13 cellular contexts compared by ENCODE assay signal in the genomic region with DNA sequence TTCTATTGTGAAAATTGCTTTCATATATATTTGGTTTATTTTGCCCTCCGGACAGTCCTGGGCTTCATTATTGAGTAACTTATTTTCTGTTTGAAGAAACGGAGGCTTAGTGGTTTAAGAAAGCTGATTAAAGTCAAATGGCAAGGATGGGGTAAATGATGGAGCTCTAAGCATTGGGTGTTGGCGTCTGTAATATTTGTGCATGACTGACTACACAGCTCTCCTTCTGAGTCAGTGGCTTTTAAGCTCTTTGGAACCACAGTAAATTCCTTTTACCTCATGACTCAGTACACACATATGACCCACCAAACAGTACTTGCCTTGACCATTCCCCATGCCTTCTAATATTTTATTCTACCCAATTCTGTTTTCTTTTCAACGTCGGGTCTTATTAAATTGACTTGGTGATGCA. TPM values are rescaled to one million over a fixed set of nuclear protein-coding genes. Genes with fewer than 3 reads are reported as not detected.
A peak's percentile ranks its signal among the peaks of the same experiment; 100 is the strongest.
DNase-seq lines count a peak whose midpoint lies in the region; ATAC-seq and TF ChIP-seq lines count a peak whose summit lies in the region.
"Had no signal": no experiment of that assay in that cellular context is flagged by ENCODE, and none has a peak within 500 bp of the region (broad histone marks: within the 10 kb centered on the region; RNA-seq: fewer than 3 reads in every experiment).

No MANE protein-coding gene starts in this region.

- peaks cover 41 to 81% of the 10 kb centered on the region in 2 experiments for H3K4me1 ChIP-seq in HCT116 (ENCODE audit: control insufficient read depth in 1 of 2, insufficient read depth in 2 of 2, low read length in 2 of 2)
- H3K4me1 ChIP-seq: HAP-1, upper lobe of left lung had no signal

- TF ChIP-seq RAD21 in HCT116 (IDR thresholded peaks at IDR 0.05; ENCODE audit: low read depth) = no peak

- POLR2A ChIA-PET in HCT116 (lab: Charles Lee) = interaction anchor here (0.7 to 1.5 kb wide), 4 partner anchors 9 to 58 kb away, joined by 3 read pairs; no protein-coding TSS in a partner anchor

- peak overlapping the region; percentile 81 for H3K4me2 ChIP-seq in HCT116 (ENCODE audit: low read length)

- H3K9ac ChIP-seq in HCT116 (ENCODE audit: low read length) = peak overlapping the region; percentile 16; the same call in 1 of the 2 replicates

- peak overlapping the region; percentile 36 for H2AFZ ChIP-seq in HCT116 (ENCODE audit: low read depth, low read length, poor library complexity, severe bottlenecking)

- H3K4me3 Mint-ChIP-seq in nephron progenitor cell = no peak overlapping the region
- H3K4me3 Mint-ChIP-seq in activated T-cell treated with anti-CD3 and anti-CD28 coated beads, Interleukin-2, amount 50 U/mL, for 4 hours = no peak overlapping the region
- H3K4me3 Mint-ChIP-seq: memory B cell had no signal

- H3K36me3 Mint-ChIP-seq in nephron progenitor cell (ENCODE audit: low read depth) = no peaks in the 10 kb centered on the region
- H3K36me3 Mint-ChIP-seq in activated T-cell treated with anti-CD3 and anti-CD28 coated beads, Interleukin-2, amount 50 U/mL, for 4 hours (ENCODE audit: insufficient read depth) = no peaks in the 10 kb centered on the region
- H3K36me3 Mint-ChIP-seq: memory B cell had no signal

- H3K9me2 ChIP-seq in HCT116 (ENCODE audit: insufficient read depth) = no peaks in the 10 kb centered on the region

- no peaks in the 10 kb centered on the region for H3K27me3 ChIP-seq in HCT116 (ENCODE audit: insufficient read depth, low read length)
- H3K27me3 ChIP-seq: upper lobe of left lung had no signal

- H3K27ac Mint-ChIP-seq in nephron progenitor cell = no peak overlapping the region
- H3K27ac Mint-ChIP-seq: memory B cell had no signal

- ATAC-seq in HCT116 (peak; percentile 83), SK-N-SH treated with all-trans-retinoic acid at 6 μM for 48 hours (peak; percentile 93)
- ATAC-seq in activated T-cell treated with anti-CD3 and anti-CD28 coated beads, Interleukin-2, amount 50 U/mL, for 4 hours = no peak

- peak overlapping the region; percentile 21 to 32 for H3K4me3 ChIP-seq in HCT116 (replicated peaks in 1 of 2; ENCODE audit: low read depth in 1 of 2, low read length in 2 of 2)
- H3K4me3 ChIP-seq in fibroblast of mammary gland (ENCODE audit: control insufficient read depth, low read depth, low read length) = no peak overlapping the region
- H3K4me3 ChIP-seq: HAP-1, upper lobe of left lung had no signal

- RAD21 ChIA-PET in HCT116 (lab: Charles Lee; ENCODE audit: low non-redundant PET in 1 of 2, low total read pairs in 2 of 2, uncharacterized antibody in 2 of 2, unreplicated experiment in 2 of 2) = no interaction called here

- no peaks in the 10 kb centered on the region for H3K79me2 ChIP-seq in HCT116 (ENCODE audit: insufficient read depth, low read length)

- CTCF ChIA-PET in HCT116 (lab: Charles Lee) = interaction anchor here (1.1 kb wide), 1 partner anchor 115 kb away, joined by 4 read pairs; no protein-coding TSS in a partner anchor

- TF ChIP-seq POLR2A in HCT116 (IDR thresholded peaks at IDR 0.05; ENCODE audit: borderline replicate concordance, extremely low read depth, insufficient read depth, insufficient read length) = no peak

- H3K9me3 Mint-ChIP-seq in nephron progenitor cell = no peaks in the 10 kb centered on the region
- no peaks in the 10 kb centered on the region for H3K9me3 Mint-ChIP-seq in activated T-cell treated with anti-CD3 and anti-CD28 coated beads, Interleukin-2, amount 50 U/mL, for 4 hours

- H3K27ac ChIP-seq in HCT116 (ENCODE audit: low read depth, low read length) = peak overlapping the region; percentile 62
- H3K27ac ChIP-seq: upper lobe of left lung had no signal

- DNase-seq in HCT116 (ENCODE audit: low read depth, low spot score) (peak; percentile 90), fibroblast of mammary gland (ENCODE audit: low read depth) (peak; percentile 92), stromal cell of bone marrow (ENCODE audit: low read depth) (peak; percentile 94), nephron progenitor cell (no peak), Ammon's horn (ENCODE audit: low spot score) (no peak), GM13977 (ENCODE audit: low spot score) (no peak)
- DNase-seq in activated T-cell treated with anti-CD3 and anti-CD28 coated beads, Interleukin-2, amount 50 U/mL, for 4 hours = no peak
- DNase-seq: GF-D8, glutamatergic neuron, upper lobe of left lung had no signal

- no peaks in the 10 kb centered on the region for H3K36me3 ChIP-seq in HCT116 (ENCODE audit: control insufficient read depth in 1 of 2, insufficient read depth in 2 of 2, low read length in 2 of 2)
- H3K36me3 ChIP-seq: HAP-1, upper lobe of left lung had no signal

- H3K27me3 Mint-ChIP-seq in nephron progenitor cell (ENCODE audit: low read depth, poor library complexity) = peaks cover 12% of the 10 kb centered on the region
- H3K27me3 Mint-ChIP-seq in activated T-cell treated with anti-CD3 and anti-CD28 coated beads, Interleukin-2, amount 50 U/mL, for 4 hours (ENCODE audit: low read depth) = peaks cover 15% of the 10 kb centered on the region

- intact Hi-C loops in HCT116 (cut with micrococcal nuclease) = loop anchor here (10.0 kb wide), 1 partner anchor 449 kb away; a partner anchor contains a TSS

- TF ChIP-seq CTCF in HCT116 (IDR thresholded peaks at IDR 0.05 in 2 of 3, conservative IDR thresholded peaks at IDR 0.05 in 1 of 3; ENCODE audit: borderline replicate concordance in 1 of 3, insufficient read depth in 1 of 3, low read depth in 2 of 3, low read length in 2 of 3) (no peak), fibroblast of mammary gland (conservative IDR thresholded peaks at IDR 0.05; ENCODE audit: control insufficient read depth, insufficient read depth, low read depth, low read length) (no peak), nephron progenitor cell (IDR thresholded peaks at IDR 0.05) (no peak), GM13977 (IDR thresholded peaks at IDR 0.05; ENCODE audit: extremely low read depth, insufficient read depth, missing control alignments) (no peak)

- peaks cover 56% of the 10 kb centered on the region for H3K4me1 Mint-ChIP-seq in nephron progenitor cell
- no peaks in the 10 kb centered on the region for H3K4me1 Mint-ChIP-seq in activated T-cell treated with anti-CD3 and anti-CD28 coated beads, Interleukin-2, amount 50 U/mL, for 4 hours (ENCODE audit: low read depth)
- H3K4me1 Mint-ChIP-seq: memory B cell had no signal

- in situ Hi-C loops in GM13977 (cut with MboI; ENCODE audit: low pct_unique_long_range_greater_than_20kb, low sequenced_read_pairs, unreplicated experiment) = no loop called here

- H4K20me1 ChIP-seq in HCT116 (ENCODE audit: insufficient read depth) = no peaks in the 10 kb centered on the region

- no TSS peak for BruUV-seq in HCT116 (replicated peaks; lab: Mats Ljungman, UMichigan)

- H3K9me3 ChIP-seq in HCT116 (ENCODE audit: control insufficient read depth in 1 of 2, insufficient read depth in 1 of 2, low read depth in 1 of 2, low read length in 2 of 2) = no peaks in the 10 kb centered on the region
- H3K9me3 ChIP-seq: HAP-1, upper lobe of left lung had no signal

TF ChIP-seq in HCT116, 20 proteins besides CTCF, POLR2A, EP300 and RAD21 (continues in another document):
- TF ChIP-seq SRF (IDR thresholded peaks at IDR 0.05; ENCODE audit: low read depth) (no peak), JUND (IDR thresholded peaks at IDR 0.05) (no peak)

TF ChIP-seq in SK-N-SH treated with all-trans-retinoic acid at 6 μM for 48 hours, 23 proteins besides CTCF, POLR2A, EP300 and RAD21 (continues in another document):
- no peak for TF ChIP-seq CSDC2 (CRISPR knock-in tag; IDR thresholded peaks at IDR 0.05)
- TF ChIP-seq, protein P1, sequence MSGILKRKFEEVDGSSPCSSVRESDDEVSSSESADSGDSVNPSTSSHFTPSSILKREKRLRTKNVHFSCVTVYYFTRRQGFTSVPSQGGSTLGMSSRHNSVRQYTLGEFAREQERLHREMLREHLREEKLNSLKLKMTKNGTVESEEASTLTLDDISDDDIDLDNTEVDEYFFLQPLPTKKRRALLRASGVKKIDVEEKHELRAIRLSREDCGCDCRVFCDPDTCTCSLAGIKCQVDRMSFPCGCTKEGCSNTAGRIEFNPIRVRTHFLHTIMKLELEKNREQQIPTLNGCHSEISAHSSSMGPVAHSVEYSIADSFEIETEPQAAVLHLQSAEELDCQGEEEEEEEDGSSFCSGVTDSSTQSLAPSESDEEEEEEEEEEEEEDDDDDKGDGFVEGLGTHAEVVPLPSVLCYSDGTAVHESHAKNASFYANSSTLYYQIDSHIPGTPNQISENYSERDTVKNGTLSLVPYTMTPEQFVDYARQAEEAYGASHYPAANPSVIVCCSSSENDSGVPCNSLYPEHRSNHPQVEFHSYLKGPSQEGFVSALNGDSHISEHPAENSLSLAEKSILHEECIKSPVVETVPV (CRISPR knock-in tag; IDR thresholded peaks at IDR 0.05) = no peak
- TF ChIP-seq ZFP30 (CRISPR knock-in tag; IDR thresholded peaks at IDR 0.05) = no peak
- TF ChIP-seq ZNF8 (CRISPR knock-in tag; IDR thresholded peaks at IDR 0.05) = no peak
- TF ChIP-seq TCF4 (CRISPR knock-in tag; IDR thresholded peaks at IDR 0.05; ENCODE audit: borderline replicate concordance) = no peak
- no peak for TF ChIP-seq BACH2 (CRISPR knock-in tag; IDR thresholded peaks at IDR 0.05; ENCODE audit: borderline replicate concordance)
- TF ChIP-seq, protein P2, sequence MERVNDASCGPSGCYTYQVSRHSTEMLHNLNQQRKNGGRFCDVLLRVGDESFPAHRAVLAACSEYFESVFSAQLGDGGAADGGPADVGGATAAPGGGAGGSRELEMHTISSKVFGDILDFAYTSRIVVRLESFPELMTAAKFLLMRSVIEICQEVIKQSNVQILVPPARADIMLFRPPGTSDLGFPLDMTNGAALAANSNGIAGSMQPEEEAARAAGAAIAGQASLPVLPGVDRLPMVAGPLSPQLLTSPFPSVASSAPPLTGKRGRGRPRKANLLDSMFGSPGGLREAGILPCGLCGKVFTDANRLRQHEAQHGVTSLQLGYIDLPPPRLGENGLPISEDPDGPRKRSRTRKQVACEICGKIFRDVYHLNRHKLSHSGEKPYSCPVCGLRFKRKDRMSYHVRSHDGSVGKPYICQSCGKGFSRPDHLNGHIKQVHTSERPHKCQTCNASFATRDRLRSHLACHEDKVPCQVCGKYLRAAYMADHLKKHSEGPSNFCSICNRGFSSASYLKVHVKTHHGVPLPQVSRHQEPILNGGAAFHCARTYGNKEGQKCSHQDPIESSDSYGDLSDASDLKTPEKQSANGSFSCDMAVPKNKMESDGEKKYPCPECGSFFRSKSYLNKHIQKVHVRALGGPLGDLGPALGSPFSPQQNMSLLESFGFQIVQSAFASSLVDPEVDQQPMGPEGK (CRISPR knock-in tag; IDR thresholded peaks at IDR 0.05; ENCODE audit: borderline replicate concordance) = no peak

RNA-seq across cellular contexts. Expression of a gene that starts 21.0 kb away (rescaled TPM):
- total RNA-seq in HCT116 (2021; ENCODE audit: unreplicated experiment) = 1.2 TPM
- polyA plus RNA-seq in HCT116 (2012) = 0.79 and 1.0 TPM in 2 replicates
- under 1 TPM; 0.03 to 0.05 (median 0.05) TPM for total RNA-seq in activated T-cell treated with anti-CD3 and anti-CD28 coated beads, Interleukin-2, amount 50 U/mL, for 4 hours

Comparison
In these comparisons a context has a peak if more than half of its experiments do, and no peak if none do; other contexts are left out.
1. ATAC-seq: peak in HCT116 (single experiment) and SK-N-SH treated with all-trans-retinoic acid at 6 μM for 48 hours (single experiment); none in activated T-cell treated with anti-CD3 and anti-CD28 coated beads, Interleukin-2, amount 50 U/mL, for 4 hours (0 of 2).
2. DNase-seq: peak in HCT116 (single experiment), fibroblast of mammary gland (single experiment) and stromal cell of bone marrow (single experiment); none in nephron progenitor cell (single experiment), activated T-cell treated with anti-CD3 and anti-CD28 coated beads, Interleukin-2, amount 50 U/mL, for 4 hours (single experiment), Ammon's horn (single experiment) and GM13977 (single experiment).